ENCODE assay signal across 1 cellular context in the genomic region with DNA sequence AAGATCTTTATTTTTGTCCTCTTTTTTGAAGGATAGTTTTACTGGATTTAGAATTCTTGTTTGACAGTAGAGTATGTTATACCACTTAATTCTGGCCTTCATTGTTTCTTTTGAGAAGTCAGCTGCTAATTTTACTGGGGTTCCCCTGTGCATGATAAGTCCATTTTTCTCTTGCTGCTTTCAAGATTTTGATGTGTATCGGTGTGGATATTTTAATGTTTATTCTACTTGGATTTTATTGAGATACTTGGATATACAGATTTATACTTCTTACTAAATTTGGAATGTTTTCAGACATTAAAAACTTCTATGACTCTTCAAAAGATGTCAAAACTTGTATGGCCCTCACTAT.
TF ChIP-seq lines count a peak whose summit lies in the region.

No MANE protein-coding gene starts in this region.

TF ChIP-seq in WTC11, 78 proteins besides CTCF, POLR2A, EP300 and RAD21 (continued from another document):
- TF ChIP-seq, protein P1, sequence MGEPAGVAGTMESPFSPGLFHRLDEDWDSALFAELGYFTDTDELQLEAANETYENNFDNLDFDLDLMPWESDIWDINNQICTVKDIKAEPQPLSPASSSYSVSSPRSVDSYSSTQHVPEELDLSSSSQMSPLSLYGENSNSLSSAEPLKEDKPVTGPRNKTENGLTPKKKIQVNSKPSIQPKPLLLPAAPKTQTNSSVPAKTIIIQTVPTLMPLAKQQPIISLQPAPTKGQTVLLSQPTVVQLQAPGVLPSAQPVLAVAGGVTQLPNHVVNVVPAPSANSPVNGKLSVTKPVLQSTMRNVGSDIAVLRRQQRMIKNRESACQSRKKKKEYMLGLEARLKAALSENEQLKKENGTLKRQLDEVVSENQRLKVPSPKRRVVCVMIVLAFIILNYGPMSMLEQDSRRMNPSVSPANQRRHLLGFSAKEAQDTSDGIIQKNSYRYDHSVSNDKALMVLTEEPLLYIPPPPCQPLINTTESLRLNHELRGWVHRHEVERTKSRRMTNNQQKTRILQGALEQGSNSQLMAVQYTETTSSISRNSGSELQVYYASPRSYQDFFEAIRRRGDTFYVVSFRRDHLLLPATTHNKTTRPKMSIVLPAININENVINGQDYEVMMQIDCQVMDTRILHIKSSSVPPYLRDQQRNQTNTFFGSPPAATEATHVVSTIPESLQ (CRISPR knock-in tag; IDR thresholded peaks at IDR 0.05), result no peak
- TF ChIP-seq NR3C1 (CRISPR knock-in tag; conservative IDR thresholded peaks at IDR 0.05; ENCODE audit: low read depth) (no peak), SOX15 (CRISPR knock-in tag; IDR thresholded peaks at IDR 0.05) (no peak), MYBL2 (CRISPR knock-in tag; IDR thresholded peaks at IDR 0.05) (no peak)
- TF ChIP-seq, protein P2, sequence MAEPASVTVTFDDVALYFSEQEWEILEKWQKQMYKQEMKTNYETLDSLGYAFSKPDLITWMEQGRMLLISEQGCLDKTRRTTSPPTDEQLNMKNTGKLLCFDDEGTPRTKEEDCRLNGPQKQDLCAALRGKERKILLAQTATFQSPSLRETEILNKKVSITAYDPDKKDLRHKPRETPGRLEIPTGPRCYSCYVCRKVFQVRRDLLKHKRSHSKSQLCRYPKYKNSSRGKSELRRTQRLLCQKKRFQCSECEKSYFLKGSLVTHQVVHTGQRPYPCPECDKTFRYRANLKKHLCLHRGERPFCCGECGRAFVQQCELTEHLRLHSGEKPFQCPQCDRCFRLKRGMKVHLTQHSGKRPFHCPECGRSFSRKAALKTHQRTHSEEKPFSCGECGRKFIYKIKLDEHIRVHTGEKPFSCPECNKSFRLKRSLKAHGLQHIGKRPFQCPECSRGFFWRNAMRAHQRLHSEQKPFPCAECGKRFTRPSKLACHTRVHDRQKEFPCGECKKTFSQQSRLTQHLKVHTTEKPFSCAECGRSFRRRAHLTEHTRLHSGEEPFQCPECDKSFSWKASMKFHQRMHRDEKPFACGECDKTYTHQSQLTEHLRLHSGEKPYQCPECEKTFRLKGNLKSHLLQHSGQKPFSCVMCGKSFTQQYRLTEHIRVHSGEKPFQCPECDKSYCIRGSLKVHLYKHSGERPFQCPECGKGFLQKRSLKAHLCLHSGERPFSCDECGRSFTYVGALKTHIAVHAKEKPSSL (CRISPR knock-in tag; conservative IDR thresholded peaks at IDR 0.05), result no peak
- TF ChIP-seq, protein P3, sequence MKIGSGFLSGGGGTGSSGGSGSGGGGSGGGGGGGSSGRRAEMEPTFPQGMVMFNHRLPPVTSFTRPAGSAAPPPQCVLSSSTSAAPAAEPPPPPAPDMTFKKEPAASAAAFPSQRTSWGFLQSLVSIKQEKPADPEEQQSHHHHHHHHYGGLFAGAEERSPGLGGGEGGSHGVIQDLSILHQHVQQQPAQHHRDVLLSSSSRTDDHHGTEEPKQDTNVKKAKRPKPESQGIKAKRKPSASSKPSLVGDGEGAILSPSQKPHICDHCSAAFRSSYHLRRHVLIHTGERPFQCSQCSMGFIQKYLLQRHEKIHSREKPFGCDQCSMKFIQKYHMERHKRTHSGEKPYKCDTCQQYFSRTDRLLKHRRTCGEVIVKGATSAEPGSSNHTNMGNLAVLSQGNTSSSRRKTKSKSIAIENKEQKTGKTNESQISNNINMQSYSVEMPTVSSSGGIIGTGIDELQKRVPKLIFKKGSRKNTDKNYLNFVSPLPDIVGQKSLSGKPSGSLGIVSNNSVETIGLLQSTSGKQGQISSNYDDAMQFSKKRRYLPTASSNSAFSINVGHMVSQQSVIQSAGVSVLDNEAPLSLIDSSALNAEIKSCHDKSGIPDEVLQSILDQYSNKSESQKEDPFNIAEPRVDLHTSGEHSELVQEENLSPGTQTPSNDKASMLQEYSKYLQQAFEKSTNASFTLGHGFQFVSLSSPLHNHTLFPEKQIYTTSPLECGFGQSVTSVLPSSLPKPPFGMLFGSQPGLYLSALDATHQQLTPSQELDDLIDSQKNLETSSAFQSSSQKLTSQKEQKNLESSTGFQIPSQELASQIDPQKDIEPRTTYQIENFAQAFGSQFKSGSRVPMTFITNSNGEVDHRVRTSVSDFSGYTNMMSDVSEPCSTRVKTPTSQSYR (CRISPR knock-in tag; IDR thresholded peaks at IDR 0.05), result no peak
